Comparison of ENCODE assay signal across 25 cellular contexts in the genomic region with DNA sequence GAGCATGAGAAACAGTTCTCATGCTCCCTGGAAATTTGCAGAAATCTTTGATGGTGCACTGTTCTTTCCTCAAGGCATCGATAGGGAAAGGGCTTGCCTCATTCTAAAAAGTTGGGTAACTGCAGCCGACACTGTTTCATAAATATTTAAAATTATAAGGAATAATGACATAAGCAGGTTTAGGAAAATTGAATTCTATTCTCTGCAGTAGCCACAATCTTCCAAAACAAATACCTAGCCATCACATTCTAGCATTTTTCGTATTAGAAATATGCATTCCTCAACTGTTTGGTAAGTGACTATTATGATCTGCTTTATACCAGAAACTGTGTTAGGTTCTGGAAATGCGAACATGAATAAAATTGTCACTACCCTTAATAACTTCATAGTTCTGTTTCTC.
DNase-seq lines count a peak whose midpoint lies in the region; ATAC-seq, FAIRE-seq and TF ChIP-seq lines count a peak whose summit lies in the region.
"Had no signal": no experiment of that assay in that cellular context is flagged by ENCODE, and none has a peak within 500 bp of the region (broad histone marks: within the 10 kb centered on the region; RNA-seq: fewer than 3 reads in every experiment).

No MANE protein-coding gene starts in this region.

- H3K4me2 ChIP-seq in A549 (peak overlapping the region; percentile 46), GM23248 (ENCODE audit: unreplicated experiment) (peak overlapping the region; percentile 38)

- CTCF ChIA-PET in A549 (lab: Yijun Ruan, JAX): no interaction called here

- H3K27me3 ChIP-seq in GM23248 (replicated peaks; ENCODE audit: insufficient read depth): no peaks in the 10 kb centered on the region
- H3K27me3 ChIP-seq: gastrocnemius medialis, right lobe of liver, tibial artery had no signal

- 0 out of 2 replicates have a peak, but pooled peaks cover 3% of the 10 kb centered on the region for H3K9me2 ChIP-seq in GM23248 (ENCODE audit: insufficient read depth)

- no peak for TF ChIP-seq POLR2A in A549 (IDR thresholded peaks at IDR 0.05; ENCODE audit: low read length)

- TF ChIP-seq CTCF in A549 (IDR thresholded peaks at IDR 0.05): no peak

- in situ Hi-C loops in GM23248 (cut with MboI): no loop called here

- DNase-seq in A549 (ENCODE audit: low read depth in 1 of 2, low spot score in 1 of 2) (no peak), GM23248 (peak; percentile 39), astrocyte of the hippocampus (ENCODE audit: low read depth, low spot score) (peak; percentile 50), kidney tubule cell (ENCODE audit: low spot score) (peak; percentile 7), activated gamma-delta T cell treated with Interleukin-2 at 50 U/mL for 16 hours (no peak), middle frontal gyrus (ENCODE audit: extremely low spot score, low spot score) (no peak)
- DNase-seq: activated CD4-positive, alpha-beta T cell treated with anti-CD3 and anti-CD28 coated beads, Interleukin-2, amount 50 U/mL, for 1 hour; C1 segment of cervical spinal cord; Caco-2; DMS79 treated with DMSO at 0.1 percent for 48 hours; effector CD8-positive, alpha-beta T cell; erythroblast; gastrocnemius medialis; hypothalamus; left ventricle myocardium inferior; NCI-H1105 treated with DMSO at 0.1 percent for 48 hours; NCI-H2029 treated with DMSO at 0.1 percent for 48 hours; NCI-H82; right lobe of liver; stimulated activated CD4-positive, alpha-beta T cell treated with anti-CD3 and anti-CD28 coated beads, Interleukin-15, amount 100 ng/mL, for 24 hours; tibial artery had no signal

- no peaks in the 10 kb centered on the region for H3K79me2 ChIP-seq in GM23248 (ENCODE audit: insufficient read depth)

- H2AFZ ChIP-seq in GM23248: no peak overlapping the region

- peaks cover 7% of the 10 kb centered on the region; the same call in 2 of the 3 replicates for H3K4me1 ChIP-seq in A549
- peaks cover 9% of the 10 kb centered on the region for H3K4me1 ChIP-seq in GM23248 (ENCODE audit: insufficient read depth)
- H3K4me1 ChIP-seq: Caco-2, gastrocnemius medialis, left ventricle myocardium inferior, right lobe of liver had no signal

- H3K27ac ChIP-seq in A549 (no peak overlapping the region), GM23248 (no peak overlapping the region)
- H3K27ac ChIP-seq: 22Rv1, gastrocnemius medialis, left ventricle myocardium inferior, right lobe of liver, tibial artery had no signal

- no peaks in the 10 kb centered on the region for H3F3A ChIP-seq in GM23248 (ENCODE audit: insufficient read depth)

- no peak overlapping the region for H3K4me3 ChIP-seq in A549
- H3K4me3 ChIP-seq in GM23248: no peak overlapping the region; the same call in 1 of the 2 replicates
- H3K4me3 ChIP-seq: gastrocnemius medialis, left ventricle myocardium inferior, right lobe of liver, tibial artery had no signal

- no peak for TF ChIP-seq RAD21 in A549 (conservative IDR thresholded peaks at IDR 0.05 in 1 of 2, IDR thresholded peaks at IDR 0.05 in 1 of 2)

- 80% methylated on average over 4 of the region's 4 CpGs for WGBS in A549 (ENCODE audit: missing lambda C conversion rate)
- WGBS in GM23248 (ENCODE audit: low coverage in 1 of 2, low lambda C conversion rate in 2 of 2, missing lambda C conversion rate in 2 of 2), 2 experiments: 58 to 64% methylated on average over 4 of the region's 4 CpGs

- H3K36me3 ChIP-seq in GM23248 (ENCODE audit: low read depth): no peaks in the 10 kb centered on the region
- H3K36me3 ChIP-seq: gastrocnemius medialis, left ventricle myocardium inferior, right lobe of liver, tibial artery had no signal

- POLR2A ChIA-PET in A549 (lab: Yijun Ruan, JAX): no interaction called here

- TF ChIP-seq EP300 in A549 (IDR thresholded peaks at IDR 0.05): no peak

- H3K9me3 ChIP-seq in A549: no peaks in the 10 kb centered on the region
- no peaks in the 10 kb centered on the region for H3K9me3 ChIP-seq in GM23248 (ENCODE audit: low read depth)
- H3K9me3 ChIP-seq: Caco-2, gastrocnemius medialis, right lobe of liver, tibial artery had no signal

- H4K20me1 ChIP-seq in GM23248 (ENCODE audit: insufficient read depth): no peaks in the 10 kb centered on the region

- H3K9ac ChIP-seq in GM23248: no peak overlapping the region

- ATAC-seq in A549 (no peak), HG02970 (IDR thresholded peaks at IDR 0.05; ENCODE audit: low FRiP score, unreplicated experiment) (no peak), GM19395 (IDR thresholded peaks at IDR 0.05; ENCODE audit: unreplicated experiment) (no peak)
- ATAC-seq: gastrocnemius medialis, right lobe of liver had no signal

- FAIRE-seq in A549 (lab: Jason Lieb, UNC): no peak
- FAIRE-seq: GM12891 had no signal

TF ChIP-seq in A549, 52 proteins besides CTCF, POLR2A, EP300 and RAD21:
- TF ChIP-seq SMC3 (IDR thresholded peaks at IDR 0.05): no peak
- TF ChIP-seq CEBPB (IDR thresholded peaks at IDR 0.05): no peak
- TF ChIP-seq, protein P1, sequence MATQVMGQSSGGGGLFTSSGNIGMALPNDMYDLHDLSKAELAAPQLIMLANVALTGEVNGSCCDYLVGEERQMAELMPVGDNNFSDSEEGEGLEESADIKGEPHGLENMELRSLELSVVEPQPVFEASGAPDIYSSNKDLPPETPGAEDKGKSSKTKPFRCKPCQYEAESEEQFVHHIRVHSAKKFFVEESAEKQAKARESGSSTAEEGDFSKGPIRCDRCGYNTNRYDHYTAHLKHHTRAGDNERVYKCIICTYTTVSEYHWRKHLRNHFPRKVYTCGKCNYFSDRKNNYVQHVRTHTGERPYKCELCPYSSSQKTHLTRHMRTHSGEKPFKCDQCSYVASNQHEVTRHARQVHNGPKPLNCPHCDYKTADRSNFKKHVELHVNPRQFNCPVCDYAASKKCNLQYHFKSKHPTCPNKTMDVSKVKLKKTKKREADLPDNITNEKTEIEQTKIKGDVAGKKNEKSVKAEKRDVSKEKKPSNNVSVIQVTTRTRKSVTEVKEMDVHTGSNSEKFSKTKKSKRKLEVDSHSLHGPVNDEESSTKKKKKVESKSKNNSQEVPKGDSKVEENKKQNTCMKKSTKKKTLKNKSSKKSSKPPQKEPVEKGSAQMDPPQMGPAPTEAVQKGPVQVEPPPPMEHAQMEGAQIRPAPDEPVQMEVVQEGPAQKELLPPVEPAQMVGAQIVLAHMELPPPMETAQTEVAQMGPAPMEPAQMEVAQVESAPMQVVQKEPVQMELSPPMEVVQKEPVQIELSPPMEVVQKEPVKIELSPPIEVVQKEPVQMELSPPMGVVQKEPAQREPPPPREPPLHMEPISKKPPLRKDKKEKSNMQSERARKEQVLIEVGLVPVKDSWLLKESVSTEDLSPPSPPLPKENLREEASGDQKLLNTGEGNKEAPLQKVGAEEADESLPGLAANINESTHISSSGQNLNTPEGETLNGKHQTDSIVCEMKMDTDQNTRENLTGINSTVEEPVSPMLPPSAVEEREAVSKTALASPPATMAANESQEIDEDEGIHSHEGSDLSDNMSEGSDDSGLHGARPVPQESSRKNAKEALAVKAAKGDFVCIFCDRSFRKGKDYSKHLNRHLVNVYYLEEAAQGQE (IDR thresholded peaks at IDR 0.05): no peak
- TF ChIP-seq POLR2AphosphoS2 (conservative IDR thresholded peaks at IDR 0.05; ENCODE audit: low read length): no peak
- no peak for TF ChIP-seq ZC3H11A (IDR thresholded peaks at IDR 0.05)
- TF ChIP-seq PHF8 (IDR thresholded peaks at IDR 0.05; ENCODE audit: borderline replicate concordance, low read depth): no peak
- no peak for TF ChIP-seq FOSB (CRISPR knock-in tag; IDR thresholded peaks at IDR 0.05)
- TF ChIP-seq FOXS1 (CRISPR knock-in tag; IDR thresholded peaks at IDR 0.05): no peak
- no peak for TF ChIP-seq SREBF2 (IDR thresholded peaks at IDR 0.05)
- TF ChIP-seq HOXA7 (CRISPR knock-in tag; IDR thresholded peaks at IDR 0.05): no peak
- TF ChIP-seq HEYL (CRISPR knock-in tag; IDR thresholded peaks at IDR 0.05): no peak
- TF ChIP-seq NR3C1 (IDR thresholded peaks at IDR 0.05): no peak
- TF ChIP-seq CBX2 (IDR thresholded peaks at IDR 0.05; ENCODE audit: borderline replicate concordance, low read depth): no peak
- TF ChIP-seq NPAS2 (CRISPR knock-in tag; IDR thresholded peaks at IDR 0.05; ENCODE audit: borderline replicate concordance): no peak
- no peak for TF ChIP-seq TP53 (CRISPR knock-in tag; IDR thresholded peaks at IDR 0.05)
- no peak for TF ChIP-seq HOXB5 (CRISPR knock-in tag; IDR thresholded peaks at IDR 0.05)
- TF ChIP-seq TFCP2L1 (CRISPR knock-in tag; IDR thresholded peaks at IDR 0.05): no peak
- no peak for TF ChIP-seq JUNB (IDR thresholded peaks at IDR 0.05)
- TF ChIP-seq ZNF302 (CRISPR knock-in tag; IDR thresholded peaks at IDR 0.05): no peak

Comparison
In these comparisons a context has a peak if more than half of its experiments do, and no peak if none do; other contexts are left out.
1. DNase-seq: peak in GM23248 (single experiment), astrocyte of the hippocampus (single experiment) and kidney tubule cell (single experiment); none in A549 (0 of 2), activated gamma-delta T cell treated with Interleukin-2 at 50 U/mL for 16 hours (single experiment) and middle frontal gyrus (single experiment).